In the genomic region with DNA sequence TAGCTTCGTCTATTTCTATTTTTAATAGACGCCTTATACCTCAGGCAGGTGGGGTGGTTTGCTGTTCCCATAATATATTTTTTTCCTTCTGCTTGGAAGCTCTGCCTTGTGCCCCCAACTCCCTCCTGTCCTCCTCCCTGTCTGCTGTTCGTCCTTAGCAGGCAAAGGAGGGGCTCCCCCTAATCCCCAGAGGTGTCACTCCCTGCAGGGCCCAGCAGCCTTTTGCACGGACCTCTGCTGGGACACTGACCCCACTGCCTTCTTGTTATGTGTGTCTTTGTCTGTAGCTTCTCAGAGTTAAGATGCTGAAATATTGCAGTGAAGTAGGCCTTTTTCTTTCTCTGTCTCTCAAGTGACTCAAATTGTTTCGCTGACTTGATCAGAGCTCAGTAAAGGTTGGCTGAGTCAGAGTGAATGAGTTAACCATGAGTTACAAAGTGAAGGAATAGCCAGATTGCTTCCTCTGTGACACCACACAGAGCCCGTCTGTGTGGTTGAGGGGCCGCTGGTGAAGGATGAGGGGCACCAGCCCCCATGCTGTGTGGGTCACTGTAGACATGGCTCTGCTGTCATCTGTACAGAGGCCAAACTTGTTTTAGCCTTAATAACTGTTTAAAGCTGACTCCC, we compare ENCODE assay signal across 8 cellular contexts. TPM values are rescaled to one million over a fixed set of nuclear protein-coding genes. Genes with fewer than 3 reads are reported as not detected.
A peak's percentile ranks its signal among the peaks of the same experiment; 100 is the strongest.
DNase-seq lines count a peak whose midpoint lies in the region; ATAC-seq and TF ChIP-seq lines count a peak whose summit lies in the region.

No MANE protein-coding gene starts in this region.

- H3K36me3 ChIP-seq in BJ (ENCODE audit: control insufficient read depth, insufficient read depth, low read length), result no peaks in the 10 kb centered on the region
- peaks cover 15% of the 10 kb centered on the region; the same call in 1 of the 2 replicates for H3K36me3 ChIP-seq in Karpas-422 (ENCODE audit: insufficient read depth, low read length)

- POLR2A ChIA-PET in BJ (lab: Charles Lee), result no interaction called here

- H3K4me3 ChIP-seq in BJ (ENCODE audit: low read depth, low read length), result no peak overlapping the region
- H3K4me3 ChIP-seq in Karpas-422 (ENCODE audit: low read length), result no peak overlapping the region

- peaks cover 99% of the 10 kb centered on the region for H3K79me2 ChIP-seq in Karpas-422 (ENCODE audit: low read length)

- peak; percentile 39 for DNase-seq in BJ (ENCODE audit: low read depth)
- DNase-seq in Karpas-422, result no peak
- DNase-seq in glomerular visceral epithelial cell (ENCODE audit: extremely low spot score), result peak; percentile 48
- DNase-seq in germinal center (ENCODE audit: low spot score), result no peak
- DNase-seq in stimulated activated naive CD4-positive, alpha-beta T cell treated with Interleukin-2 at 50 U/mL for 16 hours (lab: John Stamatoyannopoulos, UW), result no peak
- no peak for DNase-seq in GM19240 (ENCODE audit: insufficient read length, low spot score)
- DNase-seq in NCI-H128 (lab: John Stamatoyannopoulos, UW; ENCODE audit: unreplicated experiment), result no peak

- H4K20me1 ChIP-seq in Karpas-422 (ENCODE audit: insufficient read depth, low read depth, low read length), result no peaks in the 10 kb centered on the region

- H3K9me3 ChIP-seq in Karpas-422 (ENCODE audit: low read length), result no peaks in the 10 kb centered on the region

- peak overlapping the region; percentile 67 for H3K27ac ChIP-seq in Karpas-422 (ENCODE audit: low read length)

- peak overlapping the region; percentile 44 for H3K4me2 ChIP-seq in Karpas-422 (ENCODE audit: low read depth, low read length, poor library complexity, severe bottlenecking)

- H2AFZ ChIP-seq in Karpas-422 (ENCODE audit: low read length), result no peak overlapping the region

- H3K4me1 ChIP-seq in Karpas-422 (ENCODE audit: low read length), result peaks cover 79% of the 10 kb centered on the region

- peak; percentile 62 for ATAC-seq in GM21381 (IDR thresholded peaks at IDR 0.05; ENCODE audit: unreplicated experiment)

- CTCF ChIA-PET in BJ (lab: Yijun Ruan, JAX), result interaction anchor here (0.7 to 1.3 kb wide), 5 partner anchors 30 to 238 kb away, joined by 3 to 4 read pairs (median 3); no protein-coding TSS in a partner anchor

- H3K27me3 ChIP-seq in BJ (ENCODE audit: control insufficient read depth, insufficient read depth, low read length), result no peaks in the 10 kb centered on the region
- no peaks in the 10 kb centered on the region for H3K27me3 ChIP-seq in Karpas-422 (ENCODE audit: low read length)

- no peak for TF ChIP-seq CTCF in BJ (IDR thresholded peaks at IDR 0.05; ENCODE audit: insufficient read depth, low read depth, low read length)

- H3K9me2 ChIP-seq in Karpas-422 (replicated peaks; ENCODE audit: insufficient read depth, low read length), result no peaks in the 10 kb centered on the region

- peak overlapping the region; percentile 40 for H3K9ac ChIP-seq in Karpas-422 (ENCODE audit: low read length)

RNA-seq across cellular contexts. Expression of a gene that starts 47.7 kb away (rescaled TPM):
- polyA plus RNA-seq in BJ (2011; rRNA removed), result 17.1 and 19.7 TPM in 2 replicates
- polyA minus RNA-seq in BJ (2011; rRNA and poly(A)+ RNA removed), result 31.5 and 34.1 TPM in 2 replicates
- total RNA-seq in Karpas-422 (2014; rRNA removed; shearing (Covaris generic); ENCODE audit: low replicate concordance), result 61.8 and 94.7 TPM in 2 replicates

Comparison
In these comparisons a context has a peak if more than half of its experiments do, and no peak if none do; other contexts are left out.
1. DNase-seq: peak in BJ (single experiment) and glomerular visceral epithelial cell (single experiment); none in Karpas-422 (single experiment), germinal center (single experiment), stimulated activated naive CD4-positive, alpha-beta T cell treated with Interleukin-2 at 50 U/mL for 16 hours (single experiment), GM19240 (single experiment) and NCI-H128 (single experiment).